ENCODE assay signal across 9 cellular contexts in genomic region chr7:144821069-144821468, GRCh38. TPM values are rescaled to one million over a fixed set of nuclear protein-coding genes. Genes with fewer than 3 reads are reported as not detected.
DNase-seq lines count a peak whose midpoint lies in the region; ATAC-seq and TF ChIP-seq lines count a peak whose summit lies in the region.
"Had no signal": no experiment of that assay in that cellular context is flagged by ENCODE, and none has a peak within 500 bp of the region (broad histone marks: within the 10 kb centered on the region; RNA-seq: fewer than 3 reads in every experiment).

No MANE protein-coding gene starts in this region.

- H3K36me3 Mint-ChIP-seq in Caco-2 (ENCODE audit: insufficient read depth, unreplicated experiment) = peaks cover 42% of the 10 kb centered on the region

- H3K27me3 ChIP-seq in Caco-2 (replicated peaks; ENCODE audit: control insufficient read depth, insufficient read depth, low read length) = no peaks in the 10 kb centered on the region

- ATAC-seq in GM19035 (IDR thresholded peaks at IDR 0.05; ENCODE audit: unreplicated experiment) (peak; percentile 42), HG03039 (IDR thresholded peaks at IDR 0.05; ENCODE audit: unreplicated experiment) (peak; percentile 42)

- H3K9me3 Mint-ChIP-seq in Caco-2 (ENCODE audit: unreplicated experiment) = no peaks in the 10 kb centered on the region

- no peaks in the 10 kb centered on the region for H3K36me3 ChIP-seq in Caco-2 (ENCODE audit: control insufficient read depth, insufficient read depth, low read length)

- H3K9me3 ChIP-seq in Caco-2 = no peaks in the 10 kb centered on the region

- peaks cover 73% of the 10 kb centered on the region for H3K4me1 ChIP-seq in Caco-2

- no TSS peak for BruUV-seq in Caco-2 (replicated peaks; lab: Mats Ljungman, UMichigan)

- no peak for TF ChIP-seq CTCF in Caco-2 (IDR thresholded peaks at IDR 0.05; ENCODE audit: insufficient read depth in 1 of 2, low read depth in 1 of 2, low read length in 1 of 2, severe bottlenecking in 1 of 2, unreplicated experiment in 1 of 2)

- H3K27me3 Mint-ChIP-seq in Caco-2 (ENCODE audit: insufficient read depth, unreplicated experiment) = no peaks in the 10 kb centered on the region

- H3K27ac Mint-ChIP-seq in Caco-2 (ENCODE audit: unreplicated experiment) = peak overlapping the region; percentile 67

- H3K4me1 Mint-ChIP-seq in Caco-2 (ENCODE audit: low read depth, unreplicated experiment) = peaks cover 28% of the 10 kb centered on the region

- no peak overlapping the region for H3K4me3 ChIP-seq in Caco-2 (ENCODE audit: low read depth, low read length)

- DNase-seq in Caco-2 = no peak
- DNase-seq in NCI-H69 (lab: John Stamatoyannopoulos, UW) = peak; percentile 93
- DNase-seq in NCI-H1048 (lab: John Stamatoyannopoulos, UW) = no peak
- DNase-seq in dedifferentiated amniotic fluid mesenchymal stem cell (ENCODE audit: extremely low spot score) = no peak
- DNase-seq in HEK293T (ENCODE audit: extremely low spot score) = no peak
- no peak for DNase-seq in hepatic stellate cell (ENCODE audit: low spot score)
- DNase-seq: KBM-7 had no signal

- POLR2A ChIA-PET in Caco-2 (lab: Charles Lee) = interaction anchor here (1.6 kb wide), 1 partner anchor 15 kb away, joined by 6 read pairs; the partner anchor contains the start of gene TPK1
- POLR2A ChIA-PET in HEK293T (lab: Yijun Ruan, JAX) = interaction anchor here (1.4 kb wide), 1 partner anchor 15 kb away, joined by 6 read pairs; the partner anchor contains the start of gene TPK1

- H3K4me3 Mint-ChIP-seq in Caco-2 (ENCODE audit: unreplicated experiment) = peak overlapping the region; percentile 48

- CTCF ChIA-PET in Caco-2 (lab: Charles Lee) = no interaction called here
- CTCF ChIA-PET in HEK293T (lab: Yijun Ruan, JAX) = no interaction called here

- intact Hi-C loops in Caco-2 (cut with micrococcal nuclease; ENCODE audit: unreplicated experiment) = loop anchor here (10.0 kb wide), 1 partner anchor 236 kb away; no protein-coding TSS in a partner anchor

TF ChIP-seq in HEK293T, 16 proteins besides CTCF, POLR2A, EP300 and RAD21:
- TF ChIP-seq NFRKB (IDR thresholded peaks at IDR 0.05) (no peak), FOXK2 (IDR thresholded peaks at IDR 0.05) (no peak), SP1 (IDR thresholded peaks at IDR 0.05) (no peak), L3MBTL2 (conservative IDR thresholded peaks at IDR 0.05) (no peak), FOXA1 (IDR thresholded peaks at IDR 0.05) (no peak)
- TF ChIP-seq, protein P1, sequence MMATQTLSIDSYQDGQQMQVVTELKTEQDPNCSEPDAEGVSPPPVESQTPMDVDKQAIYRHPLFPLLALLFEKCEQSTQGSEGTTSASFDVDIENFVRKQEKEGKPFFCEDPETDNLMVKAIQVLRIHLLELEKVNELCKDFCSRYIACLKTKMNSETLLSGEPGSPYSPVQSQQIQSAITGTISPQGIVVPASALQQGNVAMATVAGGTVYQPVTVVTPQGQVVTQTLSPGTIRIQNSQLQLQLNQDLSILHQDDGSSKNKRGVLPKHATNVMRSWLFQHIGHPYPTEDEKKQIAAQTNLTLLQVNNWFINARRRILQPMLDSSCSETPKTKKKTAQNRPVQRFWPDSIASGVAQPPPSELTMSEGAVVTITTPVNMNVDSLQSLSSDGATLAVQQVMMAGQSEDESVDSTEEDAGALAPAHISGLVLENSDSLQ (IDR thresholded peaks at IDR 0.05) = no peak

RNA-seq across cellular contexts. Expression of gene TPK1, which starts 14.8 kb away (rescaled TPM):
- total RNA-seq in Caco-2 (2022) = 72.0 and 86.6 TPM in 2 replicates
